Comparison of ENCODE assay signal across 1 cellular context in genomic region chr6:111566873-111567517, GRCh38.
TF ChIP-seq lines count a peak whose summit lies in the region.

No MANE protein-coding gene starts in this region.

TF ChIP-seq in WTC11, 78 proteins besides CTCF, POLR2A, EP300 and RAD21 (continued from another document):
- no peak for TF ChIP-seq OVOL2 (CRISPR knock-in tag; IDR thresholded peaks at IDR 0.05; ENCODE audit: borderline replicate concordance)
- no peak for TF ChIP-seq ZNF425 (CRISPR knock-in tag; conservative IDR thresholded peaks at IDR 0.05)
- TF ChIP-seq CDX4 (CRISPR knock-in tag; IDR thresholded peaks at IDR 0.05; ENCODE audit: borderline replicate concordance) = no peak
- no peak for TF ChIP-seq FOXP4 (CRISPR knock-in tag; IDR thresholded peaks at IDR 0.05)
- TF ChIP-seq RORB (CRISPR knock-in tag; IDR thresholded peaks at IDR 0.05) = no peak
- no peak for TF ChIP-seq FOXK1 (CRISPR knock-in tag; IDR thresholded peaks at IDR 0.05)
TF ChIP-seq in WTC11: peak in this region for 0.
